15 cellular contexts compared by ENCODE assay signal in the genomic region with DNA sequence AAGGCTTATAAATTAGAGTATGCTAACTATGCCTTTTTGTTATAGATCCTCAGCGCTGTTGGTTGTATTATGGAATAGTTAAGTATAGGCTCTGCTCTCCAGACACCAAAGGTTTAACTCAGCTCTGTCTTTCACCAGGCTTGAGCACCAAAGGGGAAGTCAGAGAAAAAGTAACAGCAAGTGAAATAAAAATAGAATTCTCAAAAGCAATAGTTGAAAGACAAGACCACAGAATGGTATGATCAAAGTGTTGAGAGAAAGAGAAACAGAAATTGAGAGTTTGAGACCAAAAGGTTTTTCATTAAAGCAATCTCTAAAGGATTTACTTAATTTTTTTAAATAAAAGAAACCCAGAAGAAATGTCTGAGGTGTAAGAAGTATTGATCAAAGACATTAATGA.
DNase-seq lines count a peak whose midpoint lies in the region; ATAC-seq and TF ChIP-seq lines count a peak whose summit lies in the region.
"Had no signal": no experiment of that assay in that cellular context is flagged by ENCODE, and none has a peak within 500 bp of the region (broad histone marks: within the 10 kb centered on the region; RNA-seq: fewer than 3 reads in every experiment).

No MANE protein-coding gene starts in this region.

- no peaks in the 10 kb centered on the region for H3K36me3 Mint-ChIP-seq in GM23338 (ENCODE audit: low read depth)
- H3K36me3 Mint-ChIP-seq: activated naive CD8-positive, alpha-beta T cell treated with anti-CD3 and anti-CD28 coated beads, Interleukin-2, amount 10 ng/mL, durations not matched to agents 7 days and 5 days; immature natural killer cell; stimulated activated memory B cell treated with anti-CD40 and anti-IgM and Interleukin-4, amounts not matched to agents 10 μg/mL and 1 μg/mL and 100 μg/mL, for 72 hours had no signal

- TF ChIP-seq CTCF in GM23338 (conservative IDR thresholded peaks at IDR 0.05; ENCODE audit: low read depth in 2 of 2), result no peak

- peaks cover 9% of the 10 kb centered on the region; the same call in 2 of the 3 replicates for H3K9me3 Mint-ChIP-seq in GM23338
- H3K9me3 Mint-ChIP-seq: activated naive CD8-positive, alpha-beta T cell treated with anti-CD3 and anti-CD28 coated beads, Interleukin-2, amount 10 ng/mL, durations not matched to agents 7 days and 5 days; stimulated activated memory B cell treated with anti-CD40 and anti-IgM and Interleukin-4, amounts not matched to agents 10 μg/mL and 1 μg/mL and 100 μg/mL, for 72 hours had no signal

- no peak overlapping the region for H2AK5ac ChIP-seq in mesendoderm (ENCODE audit: low read length)

- H4K8ac ChIP-seq in mesendoderm (ENCODE audit: low read depth, low read length), result no peak overlapping the region

- H3K4me3 ChIP-seq in mesendoderm (ENCODE audit: low read length), result no peak overlapping the region
- no peak overlapping the region for H3K4me3 ChIP-seq in GM23338
- H3K4me3 ChIP-seq: Peyer's patch had no signal

- H3K36me3 ChIP-seq in mesendoderm (ENCODE audit: control insufficient read depth, insufficient read depth, low read length) (no peaks in the 10 kb centered on the region), GM23338 (ENCODE audit: insufficient read depth) (no peaks in the 10 kb centered on the region)
- H3K36me3 ChIP-seq: Peyer's patch had no signal

- ATAC-seq in GM18520 (IDR thresholded peaks at IDR 0.05; ENCODE audit: unreplicated experiment), result peak; percentile 81
- ATAC-seq in GM21390 (IDR thresholded peaks at IDR 0.05; ENCODE audit: unreplicated experiment), result peak; percentile 99
- ATAC-seq in HG03045 (IDR thresholded peaks at IDR 0.05; ENCODE audit: unreplicated experiment), result peak; percentile 62
- no peak for ATAC-seq in GM23338
- ATAC-seq: stimulated activated memory B cell treated with anti-CD40 and anti-IgM and Interleukin-4, amounts not matched to agents 10 μg/mL and 1 μg/mL and 100 μg/mL, for 72 hours had no signal

- H3K18ac ChIP-seq in mesendoderm (ENCODE audit: low read length), result no peak overlapping the region

- DNase-seq in Kasumi-1 (lab: John Stamatoyannopoulos, UW) (peak; percentile 65 to 71), inferior parietal cortex (ENCODE audit: extremely low spot score) (no peak), 8988T (no peak), mesendoderm (no peak), GM23338 (ENCODE audit: low spot score) (no peak)
- DNase-seq: activated naive CD8-positive, alpha-beta T cell treated with anti-CD3 and anti-CD28 coated beads, Interleukin-2, amount 10 ng/mL, durations not matched to agents 7 days and 5 days; H7; immature natural killer cell; Peyer's patch had no signal

- no peak overlapping the region for H2BK5ac ChIP-seq in mesendoderm (ENCODE audit: low read length)

- H3K79me2 ChIP-seq in mesendoderm (ENCODE audit: control insufficient read depth, insufficient read depth, low read length) (no peaks in the 10 kb centered on the region), GM23338 (replicated peaks; ENCODE audit: insufficient read depth) (no peaks in the 10 kb centered on the region)

- H3K27me3 ChIP-seq in mesendoderm (ENCODE audit: insufficient read depth, low read length, poor library complexity), result no peaks in the 10 kb centered on the region
- no peaks in the 10 kb centered on the region for H3K27me3 ChIP-seq in GM23338 (ENCODE audit: insufficient read depth)
- H3K27me3 ChIP-seq: Peyer's patch had no signal

- no peak overlapping the region for H2BK120ac ChIP-seq in mesendoderm (ENCODE audit: low read depth, low read length)

- H3K27me3 Mint-ChIP-seq in GM23338 (ENCODE audit: insufficient read depth, low read depth, poor library complexity), result peaks cover 3% of the 10 kb centered on the region
- H3K27me3 Mint-ChIP-seq: progenitor cell of endocrine pancreas; stimulated activated memory B cell treated with anti-CD40 and anti-IgM and Interleukin-4, amounts not matched to agents 10 μg/mL and 1 μg/mL and 100 μg/mL, for 72 hours had no signal

- no CpG with 5 or more reads among the region's 1 CpG for WGBS in mesendoderm (ENCODE audit: extremely low coverage, insufficient coverage, low lambda C conversion rate)

- no peak overlapping the region for H3K27ac Mint-ChIP-seq in GM23338
- H3K27ac Mint-ChIP-seq: activated naive CD8-positive, alpha-beta T cell treated with anti-CD3 and anti-CD28 coated beads, Interleukin-2, amount 10 ng/mL, durations not matched to agents 7 days and 5 days; IgD-negative memory B cell; immature natural killer cell; progenitor cell of endocrine pancreas; stimulated activated memory B cell treated with anti-CD40 and anti-IgM and Interleukin-4, amounts not matched to agents 10 μg/mL and 1 μg/mL and 100 μg/mL, for 72 hours had no signal

- no peaks in the 10 kb centered on the region for H4K20me1 ChIP-seq in GM23338 (replicated peaks; ENCODE audit: insufficient read depth)

- no peak overlapping the region for H2AFZ ChIP-seq in GM23338

- H3K56ac ChIP-seq in mesendoderm (ENCODE audit: low read length), result no peak overlapping the region

- H3K9ac ChIP-seq in mesendoderm (ENCODE audit: low read length), result no peak overlapping the region

- H3K23ac ChIP-seq in mesendoderm (ENCODE audit: low read length), result no peak overlapping the region

- H3K9me2 ChIP-seq in GM23338 (ENCODE audit: insufficient read depth), result no peaks in the 10 kb centered on the region

- H3K4me3 Mint-ChIP-seq in GM23338, result no peak overlapping the region
- H3K4me3 Mint-ChIP-seq: activated naive CD8-positive, alpha-beta T cell treated with anti-CD3 and anti-CD28 coated beads, Interleukin-2, amount 10 ng/mL, durations not matched to agents 7 days and 5 days; immature natural killer cell; stimulated activated memory B cell treated with anti-CD40 and anti-IgM and Interleukin-4, amounts not matched to agents 10 μg/mL and 1 μg/mL and 100 μg/mL, for 72 hours had no signal

- H4K5ac ChIP-seq in mesendoderm (ENCODE audit: low read length), result no peak overlapping the region

- no peaks in the 10 kb centered on the region for H3K4me1 ChIP-seq in mesendoderm (ENCODE audit: control insufficient read depth, low read depth, low read length)
- 0 out of 2 replicates have a peak, but pooled peaks cover 10% of the 10 kb centered on the region for H3K4me1 ChIP-seq in GM23338 (ENCODE audit: insufficient read depth)
- H3K4me1 ChIP-seq: Peyer's patch had no signal

- H3K4me1 Mint-ChIP-seq in GM23338, result no peaks in the 10 kb centered on the region; the same call in 2 of the 3 replicates
- H3K4me1 Mint-ChIP-seq: activated naive CD8-positive, alpha-beta T cell treated with anti-CD3 and anti-CD28 coated beads, Interleukin-2, amount 10 ng/mL, durations not matched to agents 7 days and 5 days; stimulated activated memory B cell treated with anti-CD40 and anti-IgM and Interleukin-4, amounts not matched to agents 10 μg/mL and 1 μg/mL and 100 μg/mL, for 72 hours had no signal

- H3K4ac ChIP-seq in mesendoderm (ENCODE audit: low read depth, low read length), result no peak overlapping the region

- H3F3A ChIP-seq in GM23338 (replicated peaks; ENCODE audit: low read depth), result no peaks in the 10 kb centered on the region

- H3K79me1 ChIP-seq in mesendoderm (ENCODE audit: low read length), result no peaks in the 10 kb centered on the region

- H3K27ac ChIP-seq in mesendoderm (ENCODE audit: low read depth, low read length) (no peak overlapping the region), GM23338 (ENCODE audit: low read depth) (no peak overlapping the region)
- H3K27ac ChIP-seq: Peyer's patch had no signal

- H2BK15ac ChIP-seq in mesendoderm (replicated peaks; ENCODE audit: low read depth), result no peak overlapping the region

- H3K4me2 ChIP-seq in mesendoderm (ENCODE audit: low read length), result no peak overlapping the region
- no peak overlapping the region for H3K4me2 ChIP-seq in GM23338

TF ChIP-seq in GM23338, 12 proteins besides CTCF, POLR2A, EP300 and RAD21 (continues in another document):
- TF ChIP-seq, protein P1, sequence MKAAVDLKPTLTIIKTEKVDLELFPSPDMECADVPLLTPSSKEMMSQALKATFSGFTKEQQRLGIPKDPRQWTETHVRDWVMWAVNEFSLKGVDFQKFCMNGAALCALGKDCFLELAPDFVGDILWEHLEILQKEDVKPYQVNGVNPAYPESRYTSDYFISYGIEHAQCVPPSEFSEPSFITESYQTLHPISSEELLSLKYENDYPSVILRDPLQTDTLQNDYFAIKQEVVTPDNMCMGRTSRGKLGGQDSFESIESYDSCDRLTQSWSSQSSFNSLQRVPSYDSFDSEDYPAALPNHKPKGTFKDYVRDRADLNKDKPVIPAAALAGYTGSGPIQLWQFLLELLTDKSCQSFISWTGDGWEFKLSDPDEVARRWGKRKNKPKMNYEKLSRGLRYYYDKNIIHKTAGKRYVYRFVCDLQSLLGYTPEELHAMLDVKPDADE (IDR thresholded peaks at IDR 0.05), result no peak
- TF ChIP-seq ZNF114 (CRISPR knock-in tag; IDR thresholded peaks at IDR 0.05), result no peak
- TF ChIP-seq STAT1 (IDR thresholded peaks at IDR 0.05; ENCODE audit: unreplicated experiment), result no peak
- TF ChIP-seq JUNB (IDR thresholded peaks at IDR 0.05; ENCODE audit: unreplicated experiment), result no peak

Comparison
In these comparisons a context has a peak if more than half of its experiments do, and no peak if none do; other contexts are left out.
1. DNase-seq: peak in Kasumi-1 (2 of 2); none in inferior parietal cortex (single experiment), 8988T (single experiment), mesendoderm (single experiment) and GM23338 (single experiment).